8 cellular contexts compared by ENCODE assay signal in genomic region chr11:67805256-67806126, GRCh38.
A peak's percentile ranks its signal among the peaks of the same experiment; 100 is the strongest.
DNase-seq lines count a peak whose midpoint lies in the region; ATAC-seq and TF ChIP-seq lines count a peak whose summit lies in the region.
"Not testable (repeated sequence)": the region's sequence is repeated elsewhere in the genome, so short reads cannot be mapped to it uniquely, and the experiment has no call there.

No MANE protein-coding gene starts in this region.

- ATAC-seq in GM18909 (IDR thresholded peaks at IDR 0.05; ENCODE audit: poor library complexity, unreplicated experiment) = peak; percentile 77
- peak; percentile 94 for ATAC-seq in HG03354 (IDR thresholded peaks at IDR 0.05; ENCODE audit: poor library complexity, severe bottlenecking, unreplicated experiment)
- peak; percentile 96 to 98 for ATAC-seq in activated CD4-positive, CD25-positive, alpha-beta regulatory T cell treated with anti-CD3 and anti-CD28 coated beads, Interleukin-2, amount 50 U/mL, for 24 hours
- ATAC-seq in central memory CD8-positive, alpha-beta T cell (replicated peaks; ENCODE audit: extremely low read depth, poor library complexity, severe bottlenecking) = peak; percentile 95

- not testable (repeated sequence) for H3K27me3 Mint-ChIP-seq in central memory CD8-positive, alpha-beta T cell

- H3K36me3 Mint-ChIP-seq in central memory CD8-positive, alpha-beta T cell (ENCODE audit: insufficient read depth) = not testable (repeated sequence)

- H3K27ac ChIP-seq in ACC112 (ENCODE audit: low read depth, low read length) (peak overlapping the region; percentile 71), smooth muscle cell (ENCODE audit: low read depth) (peak overlapping the region; percentile 80)

- H3K4me3 ChIP-seq in ACC112 (ENCODE audit: low read depth, low read length) = peak overlapping the region; percentile 90
- H3K4me3 ChIP-seq in smooth muscle cell = peak overlapping the region; percentile 68

- H3K4me1 Mint-ChIP-seq in central memory CD8-positive, alpha-beta T cell = not testable (repeated sequence)

- H3K4me2 ChIP-seq in smooth muscle cell = peak overlapping the region; percentile 81

- peak overlapping the region; percentile 87 for H3K4me3 Mint-ChIP-seq in central memory CD8-positive, alpha-beta T cell

- not testable (repeated sequence) for TF ChIP-seq CTCF in smooth muscle cell (IDR thresholded peaks at IDR 0.05; ENCODE audit: borderline replicate concordance, insufficient read depth, poor library complexity, severe bottlenecking)

- H3K9me3 Mint-ChIP-seq in central memory CD8-positive, alpha-beta T cell = not testable (repeated sequence)

- peak overlapping the region; percentile 86 for H3K9ac ChIP-seq in smooth muscle cell (ENCODE audit: low read depth)

- H4K20me1 ChIP-seq in smooth muscle cell (ENCODE audit: low read depth) = not testable (repeated sequence)

- DNase-seq in NCI-H446 treated with DMSO at 0.1 percent for 48 hours (lab: John Stamatoyannopoulos, UW) (peak; percentile 92), inferior parietal cortex (ENCODE audit: extremely low spot score) (peak; percentile 89), smooth muscle cell (lab: John Stamatoyannopoulos, UW; ENCODE audit: unreplicated experiment) (peak; percentile 99)
- peak; percentile 98 for DNase-seq in central memory CD8-positive, alpha-beta T cell (ENCODE audit: low spot score in 2 of 2)

- H3K36me3 ChIP-seq in ACC112 (ENCODE audit: insufficient read depth, low read length); smooth muscle cell (ENCODE audit: low read depth): not testable (repeated sequence)

- H3K4me1 ChIP-seq in ACC112 (ENCODE audit: control insufficient read depth, insufficient read depth, low read length, unreplicated experiment); smooth muscle cell (ENCODE audit: low read depth): not testable (repeated sequence)

- WGBS in smooth muscle cell (ENCODE audit: low lambda C conversion rate) = 0% methylated on average over 13 of the region's 66 CpGs

- H2AFZ ChIP-seq in ACC112 (ENCODE audit: low read length, unreplicated experiment) = peak overlapping the region; percentile 82
- H2AFZ ChIP-seq in smooth muscle cell (ENCODE audit: low read depth) = peak overlapping the region; percentile 84

- not testable (repeated sequence) for H3F3A ChIP-seq in smooth muscle cell (ENCODE audit: low read depth)

- H3K79me2 ChIP-seq in ACC112 (ENCODE audit: control insufficient read depth, insufficient read depth, low read length, unreplicated experiment); smooth muscle cell (ENCODE audit: low read depth): not testable (repeated sequence)

- not testable (repeated sequence) for H3K9me3 ChIP-seq in smooth muscle cell (replicated peaks; ENCODE audit: low read depth)

- peak overlapping the region; percentile 88 for H3K27ac Mint-ChIP-seq in central memory CD8-positive, alpha-beta T cell (ENCODE audit: low read depth)

- H3K27me3 ChIP-seq in ACC112 (ENCODE audit: insufficient read depth, low read length); smooth muscle cell (ENCODE audit: low read depth): not testable (repeated sequence)

Comparison
In these comparisons a context has a peak if more than half of its experiments do, and no peak if none do; other contexts are left out.
1. Peak in every context shown above with its lines: DNase-seq, ATAC-seq, H3K4me3 ChIP-seq and H3K27ac ChIP-seq.